Comparison of ENCODE assay signal across 21 cellular contexts in genomic region chr1:75559141-75559540, GRCh38. TPM values are rescaled to one million over a fixed set of nuclear protein-coding genes. Genes with fewer than 3 reads are reported as not detected.
DNase-seq lines count a peak whose midpoint lies in the region; ATAC-seq, FAIRE-seq and TF ChIP-seq lines count a peak whose summit lies in the region.
"Had no signal": no experiment of that assay in that cellular context is flagged by ENCODE, and none has a peak within 500 bp of the region (broad histone marks: within the 10 kb centered on the region; RNA-seq: fewer than 3 reads in every experiment).

No MANE protein-coding gene starts in this region.

- TF ChIP-seq CTCF in hepatocyte (IDR thresholded peaks at IDR 0.05; ENCODE audit: poor library complexity) = no peak
- no peak for TF ChIP-seq CTCF in HepG2 (CRISPR knock-in tag; IDR thresholded peaks at IDR 0.05)

- H3K79me2 ChIP-seq in hepatocyte = no peaks in the 10 kb centered on the region
- H3K79me2 ChIP-seq in HepG2 (ENCODE audit: insufficient read depth, low read length) = no peaks in the 10 kb centered on the region

- ATAC-seq in HepG2 (peak; percentile 63; the same call in 1 of the 3 replicates), GM21360 (IDR thresholded peaks at IDR 0.05; ENCODE audit: unreplicated experiment) (no peak)
- ATAC-seq: HCT116, PC-3 had no signal

- no peaks in the 10 kb centered on the region for H3K36me3 Mint-ChIP-seq in activated T-helper 2 cell treated with anti-CD3 and anti-CD28 coated beads, Interferon-gamma antibody, Interleukin-2, Interleukin-4, amounts not matched to agents 10 μg/mL and 5 μg/mL and 100 μg/mL, durations not matched to agents 14 hours and 24 hours and 36 hours (ENCODE audit: low read depth)

- CTCF ChIA-PET in HepG2 (lab: Yijun Ruan, JAX; ENCODE audit: low intra/inter-chr PET ratio, low total read pairs) = no interaction called here

- H3K4me1 ChIP-seq in hepatocyte (ENCODE audit: insufficient read depth) (no peaks in the 10 kb centered on the region), HepG2 (ENCODE audit: insufficient read depth, low read length) (peaks cover 7% of the 10 kb centered on the region; the same call in 1 of the 2 replicates)

- H3K27me3 ChIP-seq in hepatocyte = no peaks in the 10 kb centered on the region
- H3K27me3 ChIP-seq in HepG2 (ENCODE audit: control insufficient read depth in 1 of 2, insufficient read depth in 2 of 2, low read length in 2 of 2) = no peaks in the 10 kb centered on the region

- no peaks in the 10 kb centered on the region for H3K4me1 Mint-ChIP-seq in activated T-helper 2 cell treated with anti-CD3 and anti-CD28 coated beads, Interferon-gamma antibody, Interleukin-2, Interleukin-4, amounts not matched to agents 10 μg/mL and 5 μg/mL and 100 μg/mL, durations not matched to agents 14 hours and 24 hours and 36 hours (ENCODE audit: low read depth)

- in situ Hi-C loops in HepG2 (cut with HindIII; ENCODE audit: extremely low pct_ligation_motif_present, low pct_unique_long_range_greater_than_20kb) = no loop called here

- no peaks in the 10 kb centered on the region for H4K20me1 ChIP-seq in hepatocyte (ENCODE audit: insufficient read depth, poor library complexity, severe bottlenecking)
- H4K20me1 ChIP-seq in HepG2 (ENCODE audit: insufficient read depth, low read length) = no peaks in the 10 kb centered on the region

- TF ChIP-seq POLR2A in HepG2 (IDR thresholded peaks at IDR 0.05; ENCODE audit: insufficient read depth in 1 of 2, low read depth in 2 of 2, low read length in 2 of 2) = no peak

- no peak for TF ChIP-seq RAD21 in HepG2 (CRISPR knock-in tag; IDR thresholded peaks at IDR 0.05)

- no peak for FAIRE-seq in HepG2 (lab: Jason Lieb, UNC)

- no peak overlapping the region for H3K4me3 ChIP-seq in hepatocyte
- H3K4me3 ChIP-seq in HepG2 (replicated peaks in 1 of 3; ENCODE audit: insufficient read depth in 1 of 3, low read depth in 2 of 3, low read length in 3 of 3) = no peak overlapping the region

- no peak overlapping the region for H3K9ac ChIP-seq in HepG2 (ENCODE audit: insufficient read depth, low read depth, low read length)

- intact Hi-C loops in HepG2 (cut with micrococcal nuclease; ENCODE audit: unreplicated experiment) = no loop called here
- intact Hi-C loops in activated T-helper 2 cell treated with anti-CD3 and anti-CD28 coated beads, Interferon-gamma antibody, Interleukin-2, Interleukin-4, amounts not matched to agents 10 μg/mL and 5 μg/mL and 100 μg/mL, durations not matched to agents 14 hours and 24 hours and 36 hours (cut with micrococcal nuclease) = no loop called here

- no peaks in the 10 kb centered on the region for H3K9me3 Mint-ChIP-seq in activated T-helper 2 cell treated with anti-CD3 and anti-CD28 coated beads, Interferon-gamma antibody, Interleukin-2, Interleukin-4, amounts not matched to agents 10 μg/mL and 5 μg/mL and 100 μg/mL, durations not matched to agents 14 hours and 24 hours and 36 hours

- TF ChIP-seq EP300 in HepG2 (IDR thresholded peaks at IDR 0.05; ENCODE audit: low read depth in 2 of 2, low read length in 2 of 2) (no peak), HepG2 (CRISPR knock-in tag; IDR thresholded peaks at IDR 0.05; ENCODE audit: borderline replicate concordance) (no peak)

- WGBS in hepatocyte (ENCODE audit: low lambda C conversion rate, missing lambda C conversion rate) = 36% methylated on average over 2 of the region's 2 CpGs
- 22% methylated on average over 2 of the region's 2 CpGs for WGBS in HepG2 (ENCODE audit: low lambda C conversion rate)

- H3K9me3 ChIP-seq in hepatocyte (ENCODE audit: low read depth) = no peaks in the 10 kb centered on the region
- H3K9me3 ChIP-seq in HepG2 (ENCODE audit: low read length) = no peaks in the 10 kb centered on the region

- POLR2A ChIA-PET in HepG2 (lab: Yijun Ruan, JAX) = no interaction called here

- H3K4me3 Mint-ChIP-seq in activated T-helper 2 cell treated with anti-CD3 and anti-CD28 coated beads, Interferon-gamma antibody, Interleukin-2, Interleukin-4, amounts not matched to agents 10 μg/mL and 5 μg/mL and 100 μg/mL, durations not matched to agents 14 hours and 24 hours and 36 hours (ENCODE audit: low read depth) = no peak overlapping the region

- H3K36me3 ChIP-seq in hepatocyte (replicated peaks; ENCODE audit: insufficient read depth, low read depth) = no peaks in the 10 kb centered on the region
- H3K36me3 ChIP-seq in HepG2 (replicated peaks in 1 of 2; ENCODE audit: control insufficient read depth in 1 of 2, insufficient read depth in 2 of 2, low read length in 2 of 2) = no peaks in the 10 kb centered on the region

- H3K27ac ChIP-seq in hepatocyte (peak overlapping the region; percentile 8), HepG2 (ENCODE audit: extremely low read length, insufficient read depth, low read length) (no peak overlapping the region)
- H3K27ac ChIP-seq: C4-2B, RWPE1 had no signal

- H3K9me2 ChIP-seq in hepatocyte (replicated peaks; ENCODE audit: insufficient read depth) = no peaks in the 10 kb centered on the region

- H3K4me2 ChIP-seq in hepatocyte (peak overlapping the region; percentile 40), HepG2 (ENCODE audit: low read depth, low read length) (0 out of 2 replicates have a peak overlapping the region, but pooled peaks have one; percentile 3)

- DNase-seq in DMS53 treated with DMSO at 0.1 percent for 48 hours (lab: John Stamatoyannopoulos, UW; ENCODE audit: unreplicated experiment) (peak; percentile 89), hepatocyte (ENCODE audit: low spot score) (peak; percentile 17), HepG2 (ENCODE audit: low spot score) (no peak), renal cortical epithelial cell (ENCODE audit: low read depth) (peak; percentile 82), epidermal melanocyte (ENCODE audit: insufficient read length, low spot score) (no peak), SHP77 (lab: John Stamatoyannopoulos, UW) (no peak)
- no peak for DNase-seq in activated T-helper 2 cell treated with anti-CD3 and anti-CD28 coated beads, Interferon-gamma antibody, Interleukin-2, Interleukin-4, amounts not matched to agents 10 μg/mL and 5 μg/mL and 100 μg/mL, durations not matched to agents 14 hours and 24 hours and 36 hours (ENCODE audit: low spot score)
- DNase-seq: AML-193, DMS 273 treated with DMSO at 0.1 percent for 48 hours, GDM1, GOT3, KG1, NCI-H1436, NCI-H1930, NCI-H345, NCI-H524 treated with DMSO at 0.1 percent for 48 hours, PC-3 had no signal

- H2AFZ ChIP-seq in hepatocyte (no peak overlapping the region), HepG2 (ENCODE audit: low read length) (no peak overlapping the region)

- no peaks in the 10 kb centered on the region for H3K27me3 Mint-ChIP-seq in activated T-helper 2 cell treated with anti-CD3 and anti-CD28 coated beads, Interferon-gamma antibody, Interleukin-2, Interleukin-4, amounts not matched to agents 10 μg/mL and 5 μg/mL and 100 μg/mL, durations not matched to agents 14 hours and 24 hours and 36 hours (ENCODE audit: low read depth)

- no TSS peak for BruUV-seq in HepG2 (replicated peaks; lab: Mats Ljungman, UMichigan)

- H3K27ac Mint-ChIP-seq in activated T-helper 2 cell treated with anti-CD3 and anti-CD28 coated beads, Interferon-gamma antibody, Interleukin-2, Interleukin-4, amounts not matched to agents 10 μg/mL and 5 μg/mL and 100 μg/mL, durations not matched to agents 14 hours and 24 hours and 36 hours = no peak overlapping the region

TF ChIP-seq in HepG2, 621 proteins besides CTCF, POLR2A, EP300 and RAD21 (continues in another document):
- TF ChIP-seq ZNF451 (CRISPR knock-in tag; IDR thresholded peaks at IDR 0.05) (no peak), ZBTB1 (CRISPR knock-in tag; IDR thresholded peaks at IDR 0.05; ENCODE audit: borderline replicate concordance) (no peak), ARID2 (CRISPR knock-in tag; IDR thresholded peaks at IDR 0.05; ENCODE audit: borderline replicate concordance) (no peak), POLR2G (IDR thresholded peaks at IDR 0.05; ENCODE audit: low read depth, low read length) (no peak), HOXA9 (CRISPR knock-in tag; IDR thresholded peaks at IDR 0.05; ENCODE audit: borderline replicate concordance) (no peak), CBFB (CRISPR knock-in tag; IDR thresholded peaks at IDR 0.05) (no peak)
- TF ChIP-seq, protein P1, sequence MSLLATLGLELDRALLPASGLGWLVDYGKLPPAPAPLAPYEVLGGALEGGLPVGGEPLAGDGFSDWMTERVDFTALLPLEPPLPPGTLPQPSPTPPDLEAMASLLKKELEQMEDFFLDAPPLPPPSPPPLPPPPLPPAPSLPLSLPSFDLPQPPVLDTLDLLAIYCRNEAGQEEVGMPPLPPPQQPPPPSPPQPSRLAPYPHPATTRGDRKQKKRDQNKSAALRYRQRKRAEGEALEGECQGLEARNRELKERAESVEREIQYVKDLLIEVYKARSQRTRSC (CRISPR knock-in tag; IDR thresholded peaks at IDR 0.05; ENCODE audit: low read depth) = no peak

RNA-seq across cellular contexts. Expression of gene SLC44A5, which starts 51.8 kb away (rescaled TPM):
- total RNA-seq in hepatocyte (2.9 and 4.8 TPM in 2 replicates), HepG2 (2016; rRNA removed; fragmentation: Illumina TruSeq; extraction: Trizol) (4.2 and 8.0 TPM in 2 replicates), renal cortical epithelial cell (1.7 and 8.5 TPM in 2 replicates)
- polyA plus RNA-seq in hepatocyte (0.88 and 2.1 TPM in 2 replicates), HepG2 (2011; rRNA removed) (13.9 and 16.0 TPM in 2 replicates)
- 0.51 and 0.53 TPM in 2 replicates for total RNA-seq in HepG2 (2016; cell fraction: cytosol; rRNA removed; fragmentation: Illumina TruSeq; extraction: Trizol; ENCODE audit: low read depth)
- 4.4 and 7.0 TPM in 2 replicates for total RNA-seq in HepG2 (2016; cell fraction: insoluble cytoplasmic fraction; rRNA removed; fragmentation: Illumina TruSeq; extraction: Trizol)
- 1.7 and 1.9 TPM in 2 replicates for total RNA-seq in HepG2 (2016; cell fraction: membrane; rRNA removed; fragmentation: Illumina TruSeq; extraction: Trizol)
- 16.7 and 16.8 TPM in 2 replicates for total RNA-seq in HepG2 (2016; cell fraction: nucleus; rRNA removed; fragmentation: Illumina TruSeq; extraction: Trizol)
- polyA plus RNA-seq in HepG2 (2011; cell fraction: cytosol; rRNA removed) = 2.1 and 3.7 TPM in 2 replicates
- polyA plus RNA-seq in HepG2 (2011; cell fraction: nucleus; rRNA removed) = 19.2 and 22.9 TPM in 2 replicates
- polyA plus RNA-seq in HepG2 (2012) = 7.3 and 10.1 TPM in 2 replicates
- polyA plus RNA-seq in HepG2 (2016; cell fraction: cytosol; fragmentation: Illumina TruSeq; extraction: Trizol; ENCODE audit: low read depth) = 0.14 and 0.25 TPM in 2 replicates
- 2.9 and 3.0 TPM in 2 replicates for polyA plus RNA-seq in HepG2 (2016; cell fraction: insoluble cytoplasmic fraction; fragmentation: Illumina TruSeq; extraction: Trizol; ENCODE audit: low read depth)
- 0.68 and 0.98 TPM in 2 replicates for polyA plus RNA-seq in HepG2 (2016; cell fraction: membrane; fragmentation: Illumina TruSeq; extraction: Trizol; ENCODE audit: low read depth)
- 26.7 and 30.5 TPM in 2 replicates for polyA plus RNA-seq in HepG2 (2016; cell fraction: nucleus; fragmentation: Illumina TruSeq; extraction: Trizol; ENCODE audit: insufficient read depth, low read depth)
- polyA minus RNA-seq in HepG2 (2011; rRNA and poly(A)+ RNA removed; ENCODE audit: low replicate concordance) = 0.05 and 6.4 TPM in 2 replicates
- polyA minus RNA-seq in HepG2 (2011; cell fraction: cytosol; rRNA and poly(A)+ RNA removed) = 2.3 and 3.2 TPM in 2 replicates
- 32.9 and 33.2 TPM in 2 replicates for polyA minus RNA-seq in HepG2 (2011; cell fraction: nucleus; rRNA and poly(A)+ RNA removed)
- total RNA-seq in activated T-helper 2 cell treated with anti-CD3 and anti-CD28 coated beads, Interferon-gamma antibody, Interleukin-2, Interleukin-4, amounts not matched to agents 10 μg/mL and 5 μg/mL and 100 μg/mL, durations not matched to agents 14 hours and 24 hours and 36 hours = not detected in 2 replicates
- total RNA-seq: PC-3 had no signal

Comparison
In these comparisons a context has a peak if more than half of its experiments do, and no peak if none do; other contexts are left out.
1. DNase-seq: peak in DMS53 treated with DMSO at 0.1 percent for 48 hours (single experiment), hepatocyte (single experiment) and renal cortical epithelial cell (single experiment); none in HepG2 (single experiment), epidermal melanocyte (single experiment), SHP77 (0 of 2) and activated T-helper 2 cell treated with anti-CD3 and anti-CD28 coated beads, Interferon-gamma antibody, Interleukin-2, Interleukin-4, amounts not matched to agents 10 μg/mL and 5 μg/mL and 100 μg/mL, durations not matched to agents 14 hours and 24 hours and 36 hours (single experiment).